Comparison of ENCODE assay signal across 17 cellular contexts in genomic region chr10:33215635-33216034, GRCh38.
DNase-seq lines count a peak whose midpoint lies in the region; ATAC-seq and TF ChIP-seq lines count a peak whose summit lies in the region.
"Had no signal": no experiment of that assay in that cellular context is flagged by ENCODE, and none has a peak within 500 bp of the region (broad histone marks: within the 10 kb centered on the region; RNA-seq: fewer than 3 reads in every experiment).

No MANE protein-coding gene starts in this region.

- H3K4me3 ChIP-seq in right atrium auricular region: no peak overlapping the region
- no peak overlapping the region for H3K4me3 ChIP-seq in stomach
- H3K4me3 ChIP-seq: prostate gland had no signal

- WGBS in stomach, 5 donors: 76 to 92% (median 82%) methylated on average over 3 of the region's 3 CpGs

- intact Hi-C loops in stomach (cut with DNase I; ENCODE audit: low total_unique reads): no loop called here

- H3K36me3 ChIP-seq in right atrium auricular region (peaks cover 21% of the 10 kb centered on the region), stomach (peaks cover 7 to 26% (median 25%) of the 10 kb centered on the region in 4 donors)
- H3K36me3 ChIP-seq: prostate gland had no signal

- TF ChIP-seq CTCF in RWPE1 (conservative IDR thresholded peaks at IDR 0.05; ENCODE audit: low read depth) (no peak), right atrium auricular region (IDR thresholded peaks at IDR 0.05) (no peak), stomach (IDR thresholded peaks at IDR 0.05) (no peak)

- CTCF ChIA-PET in RWPE1 (lab: Yijun Ruan, JAX): interaction anchor here (1.1 kb wide), 1 partner anchor 22 kb away, joined by 3 read pairs; no protein-coding TSS in a partner anchor

- TF ChIP-seq EP300 in stomach (IDR thresholded peaks at IDR 0.05): peak; percentile 60

- no peaks in the 10 kb centered on the region for H3K27me3 ChIP-seq in right atrium auricular region
- H3K27me3 ChIP-seq in stomach: no peaks in the 10 kb centered on the region

- ATAC-seq in HG03442 (IDR thresholded peaks at IDR 0.05; ENCODE audit: unreplicated experiment): no peak

- H3K27ac ChIP-seq in RWPE1 (peak overlapping the region; percentile 77; the same call in 1 of the 2 replicates), right atrium auricular region (peak overlapping the region; percentile 64 to 77), stomach (peak overlapping the region in 2 of 5 donors; percentile 37 to 48)
- H3K27ac ChIP-seq: HL-60, KMS-11, prostate gland had no signal

- TF ChIP-seq POLR2A in stomach (IDR thresholded peaks at IDR 0.05): no peak

- H3K4me1 ChIP-seq in right atrium auricular region (peaks cover 0 to 29% of the 10 kb centered on the region in 2 donors), stomach (peaks cover 0 to 41% (median 12%) of the 10 kb centered on the region in 4 donors)
- H3K4me1 ChIP-seq: prostate gland had no signal

- no peak for DNase-seq in RWPE1 (ENCODE audit: low spot score)
- DNase-seq in dedifferentiated amniotic fluid mesenchymal stem cell (ENCODE audit: extremely low spot score): peak; percentile 88
- DNase-seq in right atrium auricular region (ENCODE audit: low spot score): no peak
- DNase-seq in stomach: no peak
- no peak for DNase-seq in AML-193 (lab: John Stamatoyannopoulos, UW)
- no peak for DNase-seq in effector CD8-positive, alpha-beta T cell (lab: John Stamatoyannopoulos, UW)
- DNase-seq: activated CD4-positive, alpha-beta T cell treated with anti-CD3 and anti-CD28 coated beads for 36 hours; activated CD8-positive, alpha-beta memory T cell treated with anti-CD3 and anti-CD28 coated beads, Interleukin-2, amount 50 U/mL, for 4 hours; CD4-positive, CD25-positive, alpha-beta regulatory T cell; DMS79; NCI-H1105 treated with DMSO at 0.1 percent for 48 hours; NK-92 treated with Interleukin-12 subunit alpha and Interleukin-12 subunit beta, amount 100 ng/mL, for 24 hours; SIG-M5 had no signal

- H3K9me3 ChIP-seq in right atrium auricular region (no peaks in the 10 kb centered on the region), stomach (no peaks in the 10 kb centered on the region)
- H3K9me3 ChIP-seq: prostate gland had no signal

- POLR2A ChIA-PET in RWPE1 (lab: Yijun Ruan, JAX; ENCODE audit: low non-redundant PET): no interaction called here
